8 cellular contexts compared by ENCODE assay signal in genomic region chr11:27473017-27473406, GRCh38. TPM values are rescaled to one million over a fixed set of nuclear protein-coding genes. Genes with fewer than 3 reads are reported as not detected.
DNase-seq lines count a peak whose midpoint lies in the region; ATAC-seq and TF ChIP-seq lines count a peak whose summit lies in the region.

No MANE protein-coding gene starts in this region.

- H3K4me1 ChIP-seq in colonic mucosa: no peaks in the 10 kb centered on the region
- peaks cover 0 to 2% of the 10 kb centered on the region in 2 donors for H3K4me1 ChIP-seq in aorta (ENCODE audit: control insufficient read depth in 1 of 2, insufficient read depth in 2 of 2, low read length in 2 of 2)

- H3K9me3 Mint-ChIP-seq in activated naive CD4-positive, alpha-beta T cell treated with anti-CD3 and anti-CD28 coated beads, Interleukin-2, amount 50 U/mL, for 24 hours: no peaks in the 10 kb centered on the region

- WGBS in aorta, 2 donors: 1 to 2% methylated on average over 9 of the region's 9 CpGs

- ATAC-seq in aorta (ENCODE audit: low FRiP score) (peak; percentile 12), omental fat pad (ENCODE audit: low FRiP score) (no peak), HG03039 (IDR thresholded peaks at IDR 0.05; ENCODE audit: unreplicated experiment) (no peak)

- TF ChIP-seq CTCF in colonic mucosa (IDR thresholded peaks at IDR 0.05) (no peak), omental fat pad (IDR thresholded peaks at IDR 0.05) (no peak)

- H3K4me3 Mint-ChIP-seq in activated naive CD4-positive, alpha-beta T cell treated with anti-CD3 and anti-CD28 coated beads, Interleukin-2, amount 50 U/mL, for 24 hours: peak overlapping the region; percentile 93

- H3K27me3 ChIP-seq in colonic mucosa (no peaks in the 10 kb centered on the region), aorta (ENCODE audit: control insufficient read depth in 1 of 2, insufficient read depth in 2 of 2, low read length in 1 of 2) (no peaks in the 10 kb centered on the region)

- no peaks in the 10 kb centered on the region for H3K36me3 ChIP-seq in colonic mucosa
- no peaks in the 10 kb centered on the region for H3K36me3 ChIP-seq in aorta (ENCODE audit: control insufficient read depth in 1 of 2, insufficient read depth in 2 of 2, low read length in 1 of 2)

- intact Hi-C loops in colonic mucosa (cut with DNase I): loop anchor here (10.0 kb wide), 1 partner anchor 108 kb away; the partner anchor contains the start of gene CCDC34
- intact Hi-C loops in aorta (cut with DNase I): loop anchor here (2.0 to 5.0 kb wide), 4 partner anchors 88 to 191 kb away; partner anchors contain the start of gene CCDC34 (in 2 of the 2)

- peak overlapping the region in 1 of 2 donors; percentile 81 for H3K9ac ChIP-seq in colonic mucosa (ENCODE audit: low read depth in 2 of 2, low read length in 2 of 2)

- DNase-seq in activated naive CD4-positive, alpha-beta T cell (lab: John Stamatoyannopoulos, UW): no peak
- DNase-seq in colonic mucosa (no peak), midbrain (lab: John Stamatoyannopoulos, UW) (peak; percentile 52), aorta (no peak), omental fat pad (ENCODE audit: low spot score) (no peak), LoVo (ENCODE audit: low spot score) (no peak)

- H3K27me3 Mint-ChIP-seq in activated naive CD4-positive, alpha-beta T cell treated with anti-CD3 and anti-CD28 coated beads, Interleukin-2, amount 50 U/mL, for 24 hours: peaks cover 3% of the 10 kb centered on the region

- no peak overlapping the region for H3K27ac Mint-ChIP-seq in activated naive CD4-positive, alpha-beta T cell treated with anti-CD3 and anti-CD28 coated beads, Interleukin-2, amount 50 U/mL, for 24 hours

- no peaks in the 10 kb centered on the region for H3K36me3 Mint-ChIP-seq in activated naive CD4-positive, alpha-beta T cell treated with anti-CD3 and anti-CD28 coated beads, Interleukin-2, amount 50 U/mL, for 24 hours

- peak overlapping the region; percentile 49 for H3K27ac ChIP-seq in colonic mucosa
- H3K27ac ChIP-seq in aorta (ENCODE audit: low read depth in 1 of 2, low read length in 2 of 2): no peak overlapping the region

- H3K9me3 ChIP-seq in colonic mucosa: no peaks in the 10 kb centered on the region
- H3K9me3 ChIP-seq in aorta (ENCODE audit: control insufficient read depth, low read length): no peaks in the 10 kb centered on the region

- H3K4me1 Mint-ChIP-seq in activated naive CD4-positive, alpha-beta T cell treated with anti-CD3 and anti-CD28 coated beads, Interleukin-2, amount 50 U/mL, for 24 hours: peaks cover 24% of the 10 kb centered on the region

- H3K4me3 ChIP-seq in colonic mucosa: peak overlapping the region; percentile 1
- H3K4me3 ChIP-seq in aorta (ENCODE audit: low read length in 2 of 2): peak overlapping the region in 1 of 2 donors; percentile 24

RNA-seq across cellular contexts. Expression of gene LGR4, which starts 0.4 kb away (rescaled TPM):
- 10 to 100 TPM; 88.2 to 94.5 TPM for total RNA-seq in colonic mucosa
- total RNA-seq in aorta: 10 to 100 TPM; 19.5 to 23.6 TPM
- polyA plus RNA-seq in aorta: 10 to 100 TPM in 1 of 2 donors, 1 to 10 TPM in 1; 4.6 to 25.7 TPM
- 10 to 100 TPM; 18.1 to 31.5 (median 26.1) TPM for total RNA-seq in omental fat pad

RNA-seq across cellular contexts. Expression of gene LIN7C, which starts 33.6 kb away (rescaled TPM):
- 10 to 100 TPM; 40.7 to 53.0 TPM for total RNA-seq in colonic mucosa
- 10 to 100 TPM; 35.5 to 40.4 TPM for total RNA-seq in aorta
- 10 to 100 TPM; 10.1 to 10.5 TPM for polyA plus RNA-seq in aorta
- total RNA-seq in omental fat pad: 10 to 100 TPM; 26.5 to 37.7 (median 30.3) TPM
